ENCODE assay signal across 19 cellular contexts in the genomic region with DNA sequence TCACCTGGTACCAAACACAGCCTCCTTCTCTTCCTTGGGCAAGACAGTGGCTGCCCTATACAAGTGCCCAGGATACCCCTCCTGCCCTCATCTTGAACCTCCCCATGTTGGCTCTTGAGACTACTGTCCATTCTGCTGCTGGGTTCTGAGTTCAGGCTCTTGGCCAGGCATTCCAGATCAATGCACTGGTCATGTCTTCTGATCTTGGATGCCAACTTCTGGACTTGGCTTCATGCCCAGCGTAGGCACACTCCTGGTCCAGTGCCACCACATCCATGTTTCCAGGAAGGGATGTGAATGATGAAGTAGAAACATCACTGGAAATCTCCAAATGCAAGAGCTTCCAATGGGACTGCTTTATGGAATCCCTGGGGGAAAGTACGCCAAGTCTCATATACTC. TPM values are rescaled to one million over a fixed set of nuclear protein-coding genes. Genes with fewer than 3 reads are reported as not detected.
DNase-seq lines count a peak whose midpoint lies in the region; ATAC-seq and TF ChIP-seq lines count a peak whose summit lies in the region.
"Had no signal": no experiment of that assay in that cellular context is flagged by ENCODE, and none has a peak within 500 bp of the region (broad histone marks: within the 10 kb centered on the region; RNA-seq: fewer than 3 reads in every experiment).

No MANE protein-coding gene starts in this region.

- no peak for ATAC-seq in naive thymus-derived CD4-positive, alpha-beta T cell

- H3K9me2 ChIP-seq in Loucy (replicated peaks; ENCODE audit: low read depth, low read length) = no peaks in the 10 kb centered on the region

- H3K27ac ChIP-seq in naive thymus-derived CD4-positive, alpha-beta T cell (ENCODE audit: low read depth, low read length) = no peak overlapping the region
- H3K27ac ChIP-seq: 22Rv1 had no signal

- H3K4me3 Mint-ChIP-seq in T-helper 1 cell treated with Interleukin-12 subunit alpha and Interleukin-12 subunit beta and Interleukin-4 antibody, amounts not matched to agents 30 μg/mL and 1 μg/mL, for 36 hours = peak overlapping the region; percentile 10
- H3K4me3 Mint-ChIP-seq in activated naive CD4-positive, alpha-beta T cell treated with anti-CD3 and anti-CD28 coated beads, Interleukin-2, amount 50 U/mL, for 24 hours = no peak overlapping the region
- peak overlapping the region in 7 of 10 donors; percentile 37 to 79 (median 71) for H3K4me3 Mint-ChIP-seq in naive thymus-derived CD4-positive, alpha-beta T cell
- H3K4me3 Mint-ChIP-seq: CD14-positive monocyte, HFFc6 had no signal

- 0 out of 2 replicates have a peak, but pooled peaks cover 3% of the 10 kb centered on the region for H3F3A ChIP-seq in Loucy (ENCODE audit: low read depth)

- H3K4me3 ChIP-seq in Loucy (ENCODE audit: low read length, poor library complexity, severe bottlenecking) (peak overlapping the region; percentile 68), H7 (ENCODE audit: insufficient read depth, low read depth, low read length) (no peak overlapping the region)
- no peak overlapping the region for H3K4me3 ChIP-seq in naive thymus-derived CD4-positive, alpha-beta T cell (ENCODE audit: low read length)

- no peaks in the 10 kb centered on the region for H3K36me3 ChIP-seq in Loucy (ENCODE audit: insufficient read depth, low read length)
- H3K36me3 ChIP-seq in naive thymus-derived CD4-positive, alpha-beta T cell (ENCODE audit: control insufficient read depth in 2 of 3, insufficient read depth in 3 of 3, low read length in 3 of 3) = no peaks in the 10 kb centered on the region
- H3K36me3 ChIP-seq in H7 (replicated peaks; ENCODE audit: control insufficient read depth, insufficient read depth, low read length) = no peaks in the 10 kb centered on the region

- H3K4me2 ChIP-seq in Loucy (ENCODE audit: low read depth, low read length, poor library complexity, severe bottlenecking) = peak overlapping the region; percentile 85

- DNase-seq in T-helper 1 cell (no peak), NCI-H2029 treated with DMSO at 0.1 percent for 48 hours (lab: John Stamatoyannopoulos, UW) (no peak), H7 (no peak)
- no peak for DNase-seq in activated naive CD4-positive, alpha-beta T cell treated with Interleukin-2 at 50 U/mL for 16 hours
- no peak for DNase-seq in naive thymus-derived CD4-positive, alpha-beta T cell
- DNase-seq: Caco-2; CD8-positive, alpha-beta memory T cell; DND-41; GDM1; HCEC 1CT; HFFc6 had no signal

- H3K27me3 ChIP-seq in Loucy (ENCODE audit: insufficient read depth, low read length, poor library complexity, severe bottlenecking) (no peaks in the 10 kb centered on the region), H7 (ENCODE audit: control insufficient read depth, insufficient read depth, low read length) (no peaks in the 10 kb centered on the region)
- no peaks in the 10 kb centered on the region for H3K27me3 ChIP-seq in naive thymus-derived CD4-positive, alpha-beta T cell (ENCODE audit: control insufficient read depth in 2 of 2, insufficient read depth in 2 of 2, low read length in 2 of 2)

- no peak overlapping the region for H3K9ac ChIP-seq in Loucy (ENCODE audit: low read depth, low read length, poor library complexity, severe bottlenecking)

- H3K27me3 Mint-ChIP-seq in T-helper 1 cell treated with Interleukin-12 subunit alpha and Interleukin-12 subunit beta and Interleukin-4 antibody, amounts not matched to agents 30 μg/mL and 1 μg/mL, for 36 hours (ENCODE audit: low read depth) = no peaks in the 10 kb centered on the region
- H3K27me3 Mint-ChIP-seq in activated naive CD4-positive, alpha-beta T cell treated with anti-CD3 and anti-CD28 coated beads, Interleukin-2, amount 50 U/mL, for 24 hours = no peaks in the 10 kb centered on the region
- H3K27me3 Mint-ChIP-seq in naive thymus-derived CD4-positive, alpha-beta T cell = peaks cover 0 to 38% (median 5%) of the 10 kb centered on the region in 5 donors

- POLR2A ChIA-PET in naive thymus-derived CD4-positive, alpha-beta T cell (lab: Charles Lee) = interaction anchor here (0.6 kb wide), 1 partner anchor 360 kb away, joined by 3 read pairs; no protein-coding TSS in a partner anchor

- H4K20me1 ChIP-seq in Loucy (ENCODE audit: insufficient read depth, low read length, poor library complexity, severe bottlenecking) = no peaks in the 10 kb centered on the region

- peaks cover 58% of the 10 kb centered on the region for H3K9me3 Mint-ChIP-seq in T-helper 1 cell treated with Interleukin-12 subunit alpha and Interleukin-12 subunit beta and Interleukin-4 antibody, amounts not matched to agents 30 μg/mL and 1 μg/mL, for 36 hours
- peaks cover 8% of the 10 kb centered on the region for H3K9me3 Mint-ChIP-seq in activated naive CD4-positive, alpha-beta T cell treated with anti-CD3 and anti-CD28 coated beads, Interleukin-2, amount 50 U/mL, for 24 hours
- H3K9me3 Mint-ChIP-seq in naive thymus-derived CD4-positive, alpha-beta T cell = peaks cover 0 to 44% (median 0%) of the 10 kb centered on the region in 11 donors
- H3K9me3 Mint-ChIP-seq: CD8-positive, alpha-beta memory T cell had no signal

- peaks cover 65% of the 10 kb centered on the region for H3K36me3 Mint-ChIP-seq in T-helper 1 cell treated with Interleukin-12 subunit alpha and Interleukin-12 subunit beta and Interleukin-4 antibody, amounts not matched to agents 30 μg/mL and 1 μg/mL, for 36 hours (ENCODE audit: low read depth)
- H3K36me3 Mint-ChIP-seq in activated naive CD4-positive, alpha-beta T cell treated with anti-CD3 and anti-CD28 coated beads, Interleukin-2, amount 50 U/mL, for 24 hours = peaks cover 4% of the 10 kb centered on the region
- peaks cover 8 to 67% (median 13%) of the 10 kb centered on the region in 5 donors for H3K36me3 Mint-ChIP-seq in naive thymus-derived CD4-positive, alpha-beta T cell
- H3K36me3 Mint-ChIP-seq: CD14-positive monocyte had no signal

- H3K4me1 Mint-ChIP-seq in T-helper 1 cell treated with Interleukin-12 subunit alpha and Interleukin-12 subunit beta and Interleukin-4 antibody, amounts not matched to agents 30 μg/mL and 1 μg/mL, for 36 hours (ENCODE audit: low read depth) = peaks cover 46% of the 10 kb centered on the region
- H3K4me1 Mint-ChIP-seq in activated naive CD4-positive, alpha-beta T cell treated with anti-CD3 and anti-CD28 coated beads, Interleukin-2, amount 50 U/mL, for 24 hours = peaks cover 28% of the 10 kb centered on the region
- peaks cover 17 to 41% (median 28%) of the 10 kb centered on the region in 7 donors for H3K4me1 Mint-ChIP-seq in naive thymus-derived CD4-positive, alpha-beta T cell

- no peaks in the 10 kb centered on the region; the same call in 1 of the 2 replicates for H3K9me3 ChIP-seq in Loucy (ENCODE audit: insufficient read depth, low read depth, low read length)
- H3K9me3 ChIP-seq in naive thymus-derived CD4-positive, alpha-beta T cell (ENCODE audit: control insufficient read depth in 2 of 3, low read length in 3 of 3) = no peaks in the 10 kb centered on the region
- H3K9me3 ChIP-seq: Caco-2 had no signal

- CTCF ChIA-PET in naive thymus-derived CD4-positive, alpha-beta T cell (lab: Charles Lee) = no interaction called here

- no peaks in the 10 kb centered on the region for H3K79me2 ChIP-seq in Loucy (ENCODE audit: insufficient read depth, low read length)

- peaks cover 20% of the 10 kb centered on the region for H3K4me1 ChIP-seq in Loucy (ENCODE audit: insufficient read depth, low read length, poor library complexity, severe bottlenecking)
- peaks cover 7 to 19% of the 10 kb centered on the region in 2 donors for H3K4me1 ChIP-seq in naive thymus-derived CD4-positive, alpha-beta T cell (ENCODE audit: control insufficient read depth in 2 of 2, insufficient read depth in 2 of 2, low read length in 2 of 2)
- H3K4me1 ChIP-seq: Caco-2 had no signal

- intact Hi-C loops in naive thymus-derived CD4-positive, alpha-beta T cell (cut with micrococcal nuclease) = loop anchor here (5.0 kb wide), 2 partner anchors 210 to 230 kb away; a partner anchor contains a TSS

- no peak for TF ChIP-seq CTCF in Loucy (conservative IDR thresholded peaks at IDR 0.05; ENCODE audit: low read length)

- H2AFZ ChIP-seq in Loucy (ENCODE audit: low read length) = no peak overlapping the region

- peak overlapping the region; percentile 43 for H3K27ac Mint-ChIP-seq in T-helper 1 cell treated with Interleukin-12 subunit alpha and Interleukin-12 subunit beta and Interleukin-4 antibody, amounts not matched to agents 30 μg/mL and 1 μg/mL, for 36 hours
- H3K27ac Mint-ChIP-seq in activated naive CD4-positive, alpha-beta T cell treated with anti-CD3 and anti-CD28 coated beads, Interleukin-2, amount 50 U/mL, for 24 hours = peak overlapping the region; percentile 7
- peak overlapping the region in 2 of 9 donors; percentile 25 to 82 for H3K27ac Mint-ChIP-seq in naive thymus-derived CD4-positive, alpha-beta T cell
- H3K27ac Mint-ChIP-seq: CD14-positive monocyte, HFFc6 had no signal

RNA-seq across cellular contexts. Expression of a gene that starts 51.5 kb away (rescaled TPM):
- total RNA-seq in naive thymus-derived CD4-positive, alpha-beta T cell = 1 to 10 TPM in 1 of 5 experiments, under 1 TPM in 1, not detected in 3; 0.92 to 1.2 TPM
- not detected for polyA plus RNA-seq in naive thymus-derived CD4-positive, alpha-beta T cell
- 0.42 TPM in 1 of 2 replicates, not detected in the other for total RNA-seq in H7 (2014; rRNA removed; shearing (Covaris generic))
- total RNA-seq: A673, Caco-2, H1, HT1080 had no signal
- polyA plus RNA-seq: CD14-positive monocyte, H1 had no signal
